Comparison of ENCODE assay signal across 1 cellular context in genomic region chr4:153067376-153067775, GRCh38.
TF ChIP-seq lines count a peak whose summit lies in the region.

No MANE protein-coding gene starts in this region.

TF ChIP-seq in HepG2, 621 proteins besides CTCF, POLR2A, EP300 and RAD21 (continued from another document and continues in another):
- TF ChIP-seq, protein P1, sequence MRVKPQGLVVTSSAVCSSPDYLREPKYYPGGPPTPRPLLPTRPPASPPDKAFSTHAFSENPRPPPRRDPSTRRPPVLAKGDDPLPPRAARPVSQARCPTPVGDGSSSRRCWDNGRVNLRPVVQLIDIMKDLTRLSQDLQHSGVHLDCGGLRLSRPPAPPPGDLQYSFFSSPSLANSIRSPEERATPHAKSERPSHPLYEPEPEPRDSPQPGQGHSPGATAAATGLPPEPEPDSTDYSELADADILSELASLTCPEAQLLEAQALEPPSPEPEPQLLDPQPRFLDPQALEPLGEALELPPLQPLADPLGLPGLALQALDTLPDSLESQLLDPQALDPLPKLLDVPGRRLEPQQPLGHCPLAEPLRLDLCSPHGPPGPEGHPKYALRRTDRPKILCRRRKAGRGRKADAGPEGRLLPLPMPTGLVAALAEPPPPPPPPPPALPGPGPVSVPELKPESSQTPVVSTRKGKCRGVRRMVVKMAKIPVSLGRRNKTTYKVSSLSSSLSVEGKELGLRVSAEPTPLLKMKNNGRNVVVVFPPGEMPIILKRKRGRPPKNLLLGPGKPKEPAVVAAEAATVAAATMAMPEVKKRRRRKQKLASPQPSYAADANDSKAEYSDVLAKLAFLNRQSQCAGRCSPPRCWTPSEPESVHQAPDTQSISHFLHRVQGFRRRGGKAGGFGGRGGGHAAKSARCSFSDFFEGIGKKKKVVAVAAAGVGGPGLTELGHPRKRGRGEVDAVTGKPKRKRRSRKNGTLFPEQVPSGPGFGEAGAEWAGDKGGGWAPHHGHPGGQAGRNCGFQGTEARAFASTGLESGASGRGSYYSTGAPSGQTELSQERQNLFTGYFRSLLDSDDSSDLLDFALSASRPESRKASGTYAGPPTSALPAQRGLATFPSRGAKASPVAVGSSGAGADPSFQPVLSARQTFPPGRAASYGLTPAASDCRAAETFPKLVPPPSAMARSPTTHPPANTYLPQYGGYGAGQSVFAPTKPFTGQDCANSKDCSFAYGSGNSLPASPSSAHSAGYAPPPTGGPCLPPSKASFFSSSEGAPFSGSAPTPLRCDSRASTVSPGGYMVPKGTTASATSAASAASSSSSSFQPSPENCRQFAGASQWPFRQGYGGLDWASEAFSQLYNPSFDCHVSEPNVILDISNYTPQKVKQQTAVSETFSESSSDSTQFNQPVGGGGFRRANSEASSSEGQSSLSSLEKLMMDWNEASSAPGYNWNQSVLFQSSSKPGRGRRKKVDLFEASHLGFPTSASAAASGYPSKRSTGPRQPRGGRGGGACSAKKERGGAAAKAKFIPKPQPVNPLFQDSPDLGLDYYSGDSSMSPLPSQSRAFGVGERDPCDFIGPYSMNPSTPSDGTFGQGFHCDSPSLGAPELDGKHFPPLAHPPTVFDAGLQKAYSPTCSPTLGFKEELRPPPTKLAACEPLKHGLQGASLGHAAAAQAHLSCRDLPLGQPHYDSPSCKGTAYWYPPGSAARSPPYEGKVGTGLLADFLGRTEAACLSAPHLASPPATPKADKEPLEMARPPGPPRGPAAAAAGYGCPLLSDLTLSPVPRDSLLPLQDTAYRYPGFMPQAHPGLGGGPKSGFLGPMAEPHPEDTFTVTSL (CRISPR knock-in tag; IDR thresholded peaks at IDR 0.05; ENCODE audit: borderline replicate concordance): no peak
- TF ChIP-seq DMAP1 (CRISPR knock-in tag; IDR thresholded peaks at IDR 0.05) (peak; percentile 32; the same call in 1 of the 2 replicates), SATB2 (CRISPR knock-in tag; IDR thresholded peaks at IDR 0.05) (no peak), TFDP2 (CRISPR knock-in tag; IDR thresholded peaks at IDR 0.05) (no peak), ZNF709 (CRISPR knock-in tag; IDR thresholded peaks at IDR 0.05) (no peak), ZNF543 (CRISPR knock-in tag; IDR thresholded peaks at IDR 0.05) (no peak), HMGA1 (CRISPR knock-in tag; conservative IDR thresholded peaks at IDR 0.05) (no peak), ZBTB8A (CRISPR knock-in tag; IDR thresholded peaks at IDR 0.05; ENCODE audit: borderline replicate concordance, low read depth) (no peak), E2F5 (CRISPR knock-in tag; conservative IDR thresholded peaks at IDR 0.05) (no peak), ZNF503 (CRISPR knock-in tag; IDR thresholded peaks at IDR 0.05) (no peak), MBNL3 (CRISPR knock-in tag; conservative IDR thresholded peaks at IDR 0.05) (no peak), KLF13 (CRISPR knock-in tag; IDR thresholded peaks at IDR 0.05) (no peak), HIVEP1 (CRISPR knock-in tag; IDR thresholded peaks at IDR 0.05) (no peak), KLF11 (CRISPR knock-in tag; IDR thresholded peaks at IDR 0.05) (no peak), MAZ (IDR thresholded peaks at IDR 0.05; ENCODE audit: borderline replicate concordance, low read depth, low read length) (no peak; the same call in 1 of the 2 replicates), MAZ (CRISPR knock-in tag; IDR thresholded peaks at IDR 0.05; ENCODE audit: low read depth) (no peak), ZNF441 (CRISPR knock-in tag; IDR thresholded peaks at IDR 0.05; ENCODE audit: borderline replicate concordance) (no peak), ZNF205 (CRISPR knock-in tag; IDR thresholded peaks at IDR 0.05) (no peak; the same call in 1 of the 2 replicates), TBL1XR1 (IDR thresholded peaks at IDR 0.05; ENCODE audit: borderline replicate concordance, low read length, partially characterized antibody) (peak; percentile 24), NR0B2 (CRISPR knock-in tag; IDR thresholded peaks at IDR 0.05) (no peak), TRAFD1 (CRISPR knock-in tag; IDR thresholded peaks at IDR 0.05; ENCODE audit: borderline replicate concordance) (no peak), KDM3A (CRISPR knock-in tag; IDR thresholded peaks at IDR 0.05; ENCODE audit: low read depth) (no peak), ZNF800 (CRISPR knock-in tag; IDR thresholded peaks at IDR 0.05) (no peak), ZBTB4 (CRISPR knock-in tag; IDR thresholded peaks at IDR 0.05; ENCODE audit: borderline replicate concordance) (no peak), ARNTL (CRISPR knock-in tag; IDR thresholded peaks at IDR 0.05) (no peak), ZFP36L2 (CRISPR knock-in tag; IDR thresholded peaks at IDR 0.05) (no peak), NR3C1 (CRISPR knock-in tag; IDR thresholded peaks at IDR 0.05) (no peak), NBN (conservative IDR thresholded peaks at IDR 0.05) (no peak), CENPBD1 (CRISPR knock-in tag; IDR thresholded peaks at IDR 0.05; ENCODE audit: borderline replicate concordance, low read depth) (no peak), BCLAF1 (IDR thresholded peaks at IDR 0.05) (no peak), ZNF3 (CRISPR knock-in tag; IDR thresholded peaks at IDR 0.05) (no peak), MLX (CRISPR knock-in tag; IDR thresholded peaks at IDR 0.05) (no peak), SP5 (CRISPR knock-in tag; IDR thresholded peaks at IDR 0.05; ENCODE audit: borderline replicate concordance, low read depth) (peak; percentile 26; the same call in 1 of the 2 replicates), LCORL (IDR thresholded peaks at IDR 0.05) (no peak), LCORL (CRISPR knock-in tag; IDR thresholded peaks at IDR 0.05) (peak; percentile 57; the same call in 1 of the 2 replicates)
- TF ChIP-seq, protein P2, sequence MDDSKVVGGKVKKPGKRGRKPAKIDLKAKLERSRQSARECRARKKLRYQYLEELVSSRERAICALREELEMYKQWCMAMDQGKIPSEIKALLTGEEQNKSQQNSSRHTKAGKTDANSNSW (CRISPR knock-in tag; IDR thresholded peaks at IDR 0.05; ENCODE audit: borderline replicate concordance): no peak
- TF ChIP-seq, protein P3, sequence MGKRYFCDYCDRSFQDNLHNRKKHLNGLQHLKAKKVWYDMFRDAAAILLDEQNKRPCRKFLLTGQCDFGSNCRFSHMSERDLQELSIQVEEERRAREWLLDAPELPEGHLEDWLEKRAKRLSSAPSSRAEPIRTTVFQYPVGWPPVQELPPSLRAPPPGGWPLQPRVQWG (CRISPR knock-in tag; IDR thresholded peaks at IDR 0.05; ENCODE audit: borderline replicate concordance, low read depth): no peak
